Comparison of ENCODE assay signal across 8 cellular contexts in the genomic region with DNA sequence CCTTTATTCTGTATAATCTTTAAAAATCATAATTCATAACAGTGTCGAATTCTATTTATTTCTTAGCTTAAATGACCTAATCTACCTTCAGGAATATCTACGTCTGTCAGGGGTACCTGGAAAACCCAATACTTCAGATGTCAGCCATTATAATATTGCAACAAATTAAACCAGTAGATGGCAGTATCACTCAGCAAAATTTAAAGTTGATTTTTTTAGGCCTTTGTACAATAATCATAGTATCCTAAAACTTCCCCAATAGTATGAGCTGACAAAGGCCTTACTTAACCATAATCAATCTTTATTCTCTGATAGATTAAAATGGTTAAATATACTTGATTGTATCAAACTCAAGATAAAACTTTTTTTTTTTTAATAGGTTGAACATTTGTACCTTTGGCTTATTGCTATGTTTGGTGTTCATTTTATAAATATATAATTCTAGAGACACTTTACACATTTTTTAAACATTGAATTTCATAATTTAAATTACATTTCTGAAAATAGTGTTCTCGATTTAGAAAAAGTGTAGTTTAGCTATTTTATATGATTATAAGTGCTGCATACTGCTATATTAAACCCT.
DNase-seq lines count a peak whose midpoint lies in the region; TF ChIP-seq lines count a peak whose summit lies in the region.

No MANE protein-coding gene starts in this region.

- no peak for TF ChIP-seq CTCF in HEK293 (tag by site-specific recombination; IDR thresholded peaks at IDR 0.05)
- peak; percentile 87 for TF ChIP-seq CTCF in endodermal cell (conservative IDR thresholded peaks at IDR 0.05)

- H3K36me3 Mint-ChIP-seq in endodermal cell (ENCODE audit: low read depth) (peaks cover 3% of the 10 kb centered on the region), immature natural killer cell (no peaks in the 10 kb centered on the region)

- H3K4me3 Mint-ChIP-seq in endodermal cell (no peak overlapping the region), immature natural killer cell (no peak overlapping the region)

- H3K27me3 Mint-ChIP-seq in endodermal cell (ENCODE audit: insufficient read depth) (no peaks in the 10 kb centered on the region), immature natural killer cell (ENCODE audit: low read depth in 3 of 3) (peaks cover 0 to 4% (median 2%) of the 10 kb centered on the region in 3 donors)

- H3K9me3 Mint-ChIP-seq in endodermal cell: peaks cover 14% of the 10 kb centered on the region
- H3K9me3 Mint-ChIP-seq in immature natural killer cell: peaks cover 0 to 4% (median 0%) of the 10 kb centered on the region in 6 donors

- DNase-seq in G401 (ENCODE audit: low spot score): peak; percentile 39
- peak; percentile 37 for DNase-seq in NCI-H460 (ENCODE audit: extremely low read depth, low read depth)
- no peak for DNase-seq in endodermal cell
- peak; percentile 44 for DNase-seq in renal cortical epithelial cell (ENCODE audit: low read depth)
- no peak for DNase-seq in immature natural killer cell
- no peak for DNase-seq in activated effector memory CD4-positive, alpha-beta T cell treated with anti-CD3 and anti-CD28 coated beads, Interleukin-2, amount 50 U/mL, for 16 hours
- DNase-seq in activated T-cell treated with anti-CD3 and anti-CD28 coated beads for 4 hours: no peak

- H3K4me1 ChIP-seq in HEK293 (ENCODE audit: control insufficient read depth, insufficient read depth, low read length): no peaks in the 10 kb centered on the region
- peaks cover 2% of the 10 kb centered on the region for H3K4me1 ChIP-seq in endodermal cell (ENCODE audit: control insufficient read depth, insufficient read depth, low read length)

- H3K9ac ChIP-seq in endodermal cell (ENCODE audit: extremely low read depth, low read length, poor library complexity, severe bottlenecking): no peak overlapping the region

- peaks cover 14% of the 10 kb centered on the region for H3K4me1 Mint-ChIP-seq in endodermal cell
- H3K4me1 Mint-ChIP-seq in immature natural killer cell: no peaks in the 10 kb centered on the region

- in situ Hi-C loops in G401 (cut with HindIII; ENCODE audit: low sequenced_read_pairs): no loop called here

- CTCF ChIA-PET in HEK293 (lab: Yijun Ruan, JAX): interaction anchor here (0.6 to 2.8 kb wide), 19 partner anchors 9 to 1148 kb away, joined by 3 to 17 read pairs (median 4); no protein-coding TSS in a partner anchor

- no peak overlapping the region for H3K27ac Mint-ChIP-seq in endodermal cell
- H3K27ac Mint-ChIP-seq in immature natural killer cell: no peak overlapping the region

- 0 to 42% methylated on average over 1 to 2 of the region's 3 CpGs for WGBS in endodermal cell (ENCODE audit: insufficient coverage in 1 of 2, insufficient read length in 1 of 2), 2 experiments

- H3K27ac ChIP-seq in HEK293 (ENCODE audit: extremely low read depth, low read depth, low read length) (no peak overlapping the region), endodermal cell (ENCODE audit: low read depth, low read length) (no peak overlapping the region)

- H3K9me3 ChIP-seq in HEK293 (ENCODE audit: control insufficient read depth, insufficient read depth, low read depth, low read length) (no peaks in the 10 kb centered on the region), endodermal cell (ENCODE audit: control insufficient read depth, low read length) (peaks cover 21% of the 10 kb centered on the region)

- no peaks in the 10 kb centered on the region for H3K27me3 ChIP-seq in endodermal cell (ENCODE audit: control insufficient read depth, insufficient read depth, low read length, poor library complexity, severe bottlenecking)

- POLR2A ChIA-PET in HEK293 (lab: Yijun Ruan, JAX): interaction anchor here (0.6 kb wide), 1 partner anchor 185 kb away, joined by 3 read pairs; no protein-coding TSS in a partner anchor

- H3K36me3 ChIP-seq in HEK293 (ENCODE audit: control insufficient read depth in 2 of 2, insufficient read depth in 1 of 2, low read length in 2 of 2) (no peaks in the 10 kb centered on the region), endodermal cell (ENCODE audit: control insufficient read depth, insufficient read depth, low read length) (no peaks in the 10 kb centered on the region)

- H3K4me3 ChIP-seq in HEK293 (ENCODE audit: low read depth, low read length) (no peak overlapping the region), endodermal cell (ENCODE audit: low read length) (no peak overlapping the region)

TF ChIP-seq in HEK293, 187 proteins besides CTCF, POLR2A, EP300 and RAD21:
- no peak for TF ChIP-seq ZBTB7A (tag by site-specific recombination; IDR thresholded peaks at IDR 0.05; ENCODE audit: low read depth)
- TF ChIP-seq, protein P1, sequence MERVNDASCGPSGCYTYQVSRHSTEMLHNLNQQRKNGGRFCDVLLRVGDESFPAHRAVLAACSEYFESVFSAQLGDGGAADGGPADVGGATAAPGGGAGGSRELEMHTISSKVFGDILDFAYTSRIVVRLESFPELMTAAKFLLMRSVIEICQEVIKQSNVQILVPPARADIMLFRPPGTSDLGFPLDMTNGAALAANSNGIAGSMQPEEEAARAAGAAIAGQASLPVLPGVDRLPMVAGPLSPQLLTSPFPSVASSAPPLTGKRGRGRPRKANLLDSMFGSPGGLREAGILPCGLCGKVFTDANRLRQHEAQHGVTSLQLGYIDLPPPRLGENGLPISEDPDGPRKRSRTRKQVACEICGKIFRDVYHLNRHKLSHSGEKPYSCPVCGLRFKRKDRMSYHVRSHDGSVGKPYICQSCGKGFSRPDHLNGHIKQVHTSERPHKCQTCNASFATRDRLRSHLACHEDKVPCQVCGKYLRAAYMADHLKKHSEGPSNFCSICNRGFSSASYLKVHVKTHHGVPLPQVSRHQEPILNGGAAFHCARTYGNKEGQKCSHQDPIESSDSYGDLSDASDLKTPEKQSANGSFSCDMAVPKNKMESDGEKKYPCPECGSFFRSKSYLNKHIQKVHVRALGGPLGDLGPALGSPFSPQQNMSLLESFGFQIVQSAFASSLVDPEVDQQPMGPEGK (tag by site-specific recombination; IDR thresholded peaks at IDR 0.05): no peak
- TF ChIP-seq ZXDB (tag by site-specific recombination; IDR thresholded peaks at IDR 0.05): no peak
- TF ChIP-seq ZNF654 (tag by site-specific recombination; IDR thresholded peaks at IDR 0.05; ENCODE audit: low read depth): peak; percentile 64

Comparison
In these comparisons a context has a peak if more than half of its experiments do, and no peak if none do; other contexts are left out.
1. DNase-seq: peak in G401 (single experiment), NCI-H460 (single experiment) and renal cortical epithelial cell (single experiment); none in endodermal cell (single experiment), immature natural killer cell (0 of 3), activated effector memory CD4-positive, alpha-beta T cell treated with anti-CD3 and anti-CD28 coated beads, Interleukin-2, amount 50 U/mL, for 16 hours (single experiment) and activated T-cell treated with anti-CD3 and anti-CD28 coated beads for 4 hours (single experiment).